Comparison of ENCODE assay signal across 9 cellular contexts in genomic region chr12:118164798-118165486, GRCh38. TPM values are rescaled to one million over a fixed set of nuclear protein-coding genes. Genes with fewer than 3 reads are reported as not detected.
A peak's percentile ranks its signal among the peaks of the same experiment; 100 is the strongest.
DNase-seq lines count a peak whose midpoint lies in the region; ATAC-seq and TF ChIP-seq lines count a peak whose summit lies in the region.
"Had no signal": no experiment of that assay in that cellular context is flagged by ENCODE, and none has a peak within 500 bp of the region (broad histone marks: within the 10 kb centered on the region; RNA-seq: fewer than 3 reads in every experiment).

No MANE protein-coding gene starts in this region.

- peaks cover 72% of the 10 kb centered on the region for H3K36me3 Mint-ChIP-seq in activated B cell treated with CpG ODN at 0.5 μM for 24 hours (ENCODE audit: low read depth)

- 0 out of 2 replicates have a peak, but pooled peaks cover 3% of the 10 kb centered on the region for H3K79me2 ChIP-seq in Karpas-422 (ENCODE audit: low read length)

- POLR2A ChIA-PET in activated B cell treated with CpG ODN at 0.5 μM for 24 hours (lab: Charles Lee): interaction anchor here (1.5 to 2.7 kb wide), 3 partner anchors 208 to 213 kb away, joined by 3 to 29 read pairs (median 9); partner anchors contain the start of genes SUDS3 and TAOK3

- no peak overlapping the region for H3K4me2 ChIP-seq in Karpas-422 (ENCODE audit: low read depth, low read length, poor library complexity, severe bottlenecking)
- H3K4me2 ChIP-seq: BLaER1 treated with 17β-estradiol and CSF1 and Interleukin-3, amounts not matched to agents 10 nM and 100 nM had no signal

- no peak overlapping the region for H3K9ac ChIP-seq in Karpas-422 (ENCODE audit: low read length)
- H3K9ac ChIP-seq: BLaER1 treated with 17β-estradiol and CSF1 and Interleukin-3, amounts not matched to agents 10 nM and 100 nM had no signal

- H3K4me3 ChIP-seq in Karpas-422 (ENCODE audit: low read length): no peak overlapping the region
- H3K4me3 ChIP-seq: BLaER1 treated with 17β-estradiol and CSF1 and Interleukin-3, amounts not matched to agents 10 nM and 100 nM had no signal

- peaks cover 3% of the 10 kb centered on the region for H3K9me3 Mint-ChIP-seq in activated B cell treated with CpG ODN at 0.5 μM for 24 hours

- no peak overlapping the region for H2AFZ ChIP-seq in Karpas-422 (ENCODE audit: low read length)

- peak overlapping the region; percentile 21 for H3K27ac Mint-ChIP-seq in activated B cell treated with CpG ODN at 0.5 μM for 24 hours

- no peak for TF ChIP-seq CTCF in activated B cell treated with CpG ODN at 0.5 μM for 24 hours (IDR thresholded peaks at IDR 0.05)

- H3K27ac ChIP-seq in Karpas-422 (ENCODE audit: low read length): no peak overlapping the region
- H3K27ac ChIP-seq: BLaER1 treated with 17β-estradiol and CSF1 and Interleukin-3, amounts not matched to agents 10 nM and 100 nM had no signal

- no peaks in the 10 kb centered on the region for H3K27me3 ChIP-seq in Karpas-422 (ENCODE audit: low read length)
- H3K27me3 ChIP-seq: BLaER1 treated with 17β-estradiol and CSF1 and Interleukin-3, amounts not matched to agents 10 nM and 100 nM had no signal

- peak; percentile 15 for DNase-seq in DMS79 treated with DMSO at 0.1 percent for 48 hours (lab: John Stamatoyannopoulos, UW)
- DNase-seq in DMS79 (lab: John Stamatoyannopoulos, UW): no peak
- peak; percentile 72 for DNase-seq in Karpas-422
- DNase-seq in activated B cell treated with CpG ODN at 0.5 μM for 24 hours: no peak
- DNase-seq in left colon: peak in 1 of 2 donors; percentile 29
- DNase-seq in stimulated activated naive CD4-positive, alpha-beta T cell (lab: John Stamatoyannopoulos, UW): no peak

- H3K9me3 ChIP-seq in Karpas-422 (ENCODE audit: low read length): no peaks in the 10 kb centered on the region

- H3K36me3 ChIP-seq in Karpas-422 (ENCODE audit: insufficient read depth, low read length): peaks cover 23% of the 10 kb centered on the region; the same call in 1 of the 2 replicates

- peaks cover 8% of the 10 kb centered on the region for H3K4me1 ChIP-seq in Karpas-422 (ENCODE audit: low read length)

- no peaks in the 10 kb centered on the region for H4K20me1 ChIP-seq in Karpas-422 (ENCODE audit: insufficient read depth, low read depth, low read length)

- intact Hi-C loops in activated B cell treated with CpG ODN at 0.5 μM for 24 hours (cut with micrococcal nuclease) (loop anchor here (1.0 kb wide), 1 partner anchor 211 kb away; the partner anchor contains the start of gene SUDS3), left colon (cut with DNase I, micrococcal nuclease) (no loop called here)

- H3K9me2 ChIP-seq in Karpas-422 (replicated peaks; ENCODE audit: insufficient read depth, low read length): no peaks in the 10 kb centered on the region

- CTCF ChIA-PET in activated B cell treated with CpG ODN at 0.5 μM for 24 hours (lab: Charles Lee): interaction anchor here (0.6 to 3.8 kb wide), 11 partner anchors 12 to 213 kb away, joined by 3 to 42 read pairs (median 3); partner anchors contain the start of gene SUDS3

- H3K27me3 Mint-ChIP-seq in activated B cell treated with CpG ODN at 0.5 μM for 24 hours: no peaks in the 10 kb centered on the region

- peaks cover 31% of the 10 kb centered on the region for H3K4me1 Mint-ChIP-seq in activated B cell treated with CpG ODN at 0.5 μM for 24 hours

- ATAC-seq in activated B cell treated with CpG ODN at 0.5 μM for 24 hours (ENCODE audit: low read depth) (no peak), left colon (peak; percentile 48), HG03457 (IDR thresholded peaks at IDR 0.05; ENCODE audit: unreplicated experiment) (no peak), HG02588 (IDR thresholded peaks at IDR 0.05; ENCODE audit: unreplicated experiment) (no peak)

- H3K4me3 Mint-ChIP-seq in activated B cell treated with CpG ODN at 0.5 μM for 24 hours: no peak overlapping the region

RNA-seq across cellular contexts. Expression of gene PEBP1, which starts 29.0 kb away (rescaled TPM):
- 138 and 168 TPM in 2 replicates for total RNA-seq in Karpas-422 (2014; rRNA removed; shearing (Covaris generic); ENCODE audit: low replicate concordance)
- total RNA-seq in activated B cell treated with CpG ODN at 0.5 μM for 24 hours (102 and 114 TPM in 2 replicates), left colon (100 to 1,000 TPM; 186 to 205 TPM)

Comparison
In these comparisons a context has a peak if more than half of its experiments do, and no peak if none do; other contexts are left out.
1. DNase-seq: peak in DMS79 treated with DMSO at 0.1 percent for 48 hours (single experiment) and Karpas-422 (single experiment); none in DMS79 (single experiment), activated B cell treated with CpG ODN at 0.5 μM for 24 hours (single experiment) and stimulated activated naive CD4-positive, alpha-beta T cell (0 of 6).